ENCODE assay signal across 10 cellular contexts in genomic region chr9:91047993-91048607, GRCh38.
DNase-seq lines count a peak whose midpoint lies in the region; ATAC-seq and TF ChIP-seq lines count a peak whose summit lies in the region.
"Had no signal": no experiment of that assay in that cellular context is flagged by ENCODE, and none has a peak within 500 bp of the region (broad histone marks: within the 10 kb centered on the region; RNA-seq: fewer than 3 reads in every experiment).

No MANE protein-coding gene starts in this region.

- ATAC-seq in central memory CD8-positive, alpha-beta T cell (replicated peaks; ENCODE audit: extremely low read depth, poor library complexity, severe bottlenecking), result peak; percentile 55
- ATAC-seq in gastrocnemius medialis (peak; percentile 31 to 55), GM19463 (IDR thresholded peaks at IDR 0.05; ENCODE audit: unreplicated experiment) (no peak)
- ATAC-seq: GM23338 had no signal

- intact Hi-C loops in gastrocnemius medialis (cut with DNase I; ENCODE audit: low total_unique reads), result no loop called here

- no peaks in the 10 kb centered on the region for H3K9me3 Mint-ChIP-seq in central memory CD8-positive, alpha-beta T cell
- H3K9me3 Mint-ChIP-seq: GM23338 had no signal

- H3K36me3 Mint-ChIP-seq in central memory CD8-positive, alpha-beta T cell (ENCODE audit: insufficient read depth), result no peaks in the 10 kb centered on the region

- H3K27me3 Mint-ChIP-seq in central memory CD8-positive, alpha-beta T cell, result peaks cover 24% of the 10 kb centered on the region

- TF ChIP-seq POLR2A in gastrocnemius medialis (IDR thresholded peaks at IDR 0.05), result peak in 1 of 2 donors; percentile 1

- H3K4me3 Mint-ChIP-seq in central memory CD8-positive, alpha-beta T cell, result peak overlapping the region; percentile 51
- H3K4me3 Mint-ChIP-seq: GM23338 had no signal

- DNase-seq in EH (ENCODE audit: low read depth) (peak; percentile 97), RPMI7951 (ENCODE audit: low read depth) (peak; percentile 87), gastrocnemius medialis (no peak), HUDEP-2 (lab: John Stamatoyannopoulos, UW; ENCODE audit: unreplicated experiment in 76 of 76) (no peak), NCI-H82 treated with DMSO at 0.1 percent for 48 hours (lab: John Stamatoyannopoulos, UW; ENCODE audit: unreplicated experiment) (no peak), medulla oblongata (ENCODE audit: extremely low spot score) (no peak)
- no peak for DNase-seq in central memory CD8-positive, alpha-beta T cell (ENCODE audit: low spot score in 2 of 2)
- DNase-seq: RPMI8226 had no signal

- in situ Hi-C loops in gastrocnemius medialis (cut with MboI; ENCODE audit: low sequenced_read_pairs in 4 of 4), result loop anchor here in 3 of 4 donors (10.0 to 25.0 kb wide), 3 partner anchors 377 to 639 kb away; partner anchors contain the start of gene NFIL3 (in 1 of the 3)

- H3K4me1 Mint-ChIP-seq in central memory CD8-positive, alpha-beta T cell, result peaks cover 16% of the 10 kb centered on the region

- no peaks in the 10 kb centered on the region for H3K36me3 ChIP-seq in gastrocnemius medialis

- H3K27ac Mint-ChIP-seq in central memory CD8-positive, alpha-beta T cell (ENCODE audit: low read depth), result no peak overlapping the region
- H3K27ac Mint-ChIP-seq: GM23338 had no signal

- H3K27ac ChIP-seq in gastrocnemius medialis, result peak overlapping the region in 3 of 4 donors; percentile 23 to 48 (median 37)

- no peak for TF ChIP-seq CTCF in gastrocnemius medialis (IDR thresholded peaks at IDR 0.05 in 4 of 5, conservative IDR thresholded peaks at IDR 0.05 in 1 of 5)

- H3K4me3 ChIP-seq in gastrocnemius medialis, result no peak overlapping the region
- H3K4me3 ChIP-seq: GM23338 had no signal

- H3K27me3 ChIP-seq in gastrocnemius medialis, result no peaks in the 10 kb centered on the region

- H3K9me3 ChIP-seq in gastrocnemius medialis, result no peaks in the 10 kb centered on the region

- H3K4me1 ChIP-seq in gastrocnemius medialis, result peaks cover 6 to 8% of the 10 kb centered on the region in 2 donors

Comparison
In these comparisons a context has a peak if more than half of its experiments do, and no peak if none do; other contexts are left out.
1. DNase-seq: peak in EH (single experiment) and RPMI7951 (single experiment); none in central memory CD8-positive, alpha-beta T cell (0 of 2), gastrocnemius medialis (0 of 2), HUDEP-2 (0 of 76), NCI-H82 treated with DMSO at 0.1 percent for 48 hours (single experiment) and medulla oblongata (single experiment).